In genomic region chr16:81566245-81567007, GRCh38 we compare ENCODE assay signal across 1 cellular context.
TF ChIP-seq lines count a peak whose summit lies in the region.

No MANE protein-coding gene starts in this region.

TF ChIP-seq in H1, 55 proteins besides CTCF, POLR2A, EP300 and RAD21 (continued from another document):
- TF ChIP-seq CHD7 (IDR thresholded peaks at IDR 0.05; ENCODE audit: insufficient replicate concordance, low read length) (no peak), SAP30 (IDR thresholded peaks at IDR 0.05; ENCODE audit: insufficient read depth, insufficient replicate concordance, low read length) (no peak), CREB1 (IDR thresholded peaks at IDR 0.05) (no peak), CBX8 (IDR thresholded peaks at IDR 0.05; ENCODE audit: borderline replicate concordance, low read depth, low read length) (no peak), CBX5 (IDR thresholded peaks at IDR 0.05; ENCODE audit: low read depth, low read length) (no peak)
